Comparison of ENCODE assay signal across 26 cellular contexts in genomic region chr13:96860829-96861228, GRCh38.
"Had no signal": no experiment of that assay in that cellular context is flagged by ENCODE, and none has a peak within 500 bp of the region (broad histone marks: within the 10 kb centered on the region; RNA-seq: fewer than 3 reads in every experiment).

No MANE protein-coding gene starts in this region.

- ATAC-seq: effector memory CD8-positive, alpha-beta T cell; esophagus mucosa; gastrocnemius medialis; heart right ventricle; left cardiac atrium; left lung; left ventricle myocardium superior; lower lobe of right lung; mucosa of descending colon; naive thymus-derived CD8-positive, alpha-beta T cell had no signal

- H3K4me3 ChIP-seq: colonic mucosa, esophagus squamous epithelium, gastrocnemius medialis, heart right ventricle, left lung, lower lobe of right lung, mucosa of descending colon had no signal

- H3K9me3 ChIP-seq: colonic mucosa, gastrocnemius medialis, left lung, mucosa of descending colon had no signal

- H3K27ac ChIP-seq: colonic mucosa, esophagus squamous epithelium, gastrocnemius medialis, heart right ventricle, left lung, lower lobe of right lung had no signal

- FAIRE-seq: endometrium, endothelial cell of umbilical vein, islet of Langerhans, keratinocyte had no signal

- DNase-seq: colonic mucosa; cortex of kidney; effector CD8-positive, alpha-beta T cell; effector memory CD8-positive, alpha-beta T cell; endodermal cell; esophagus squamous epithelium; foreskin fibroblast; foreskin melanocyte; gastrocnemius medialis; glutamatergic neuron; head of caudate nucleus; heart right ventricle; hippocampal formation; left cardiac atrium; left lung; left ventricle myocardium superior; lower lobe of right lung; mesenchymal stem cell; mucosa of descending colon; naive B cell; naive thymus-derived CD8-positive, alpha-beta T cell had no signal

- H3K4me1 ChIP-seq: colonic mucosa, esophagus squamous epithelium, gastrocnemius medialis, heart right ventricle, left lung, lower lobe of right lung had no signal

- H3K27me3 ChIP-seq: colonic mucosa, esophagus squamous epithelium, gastrocnemius medialis, heart right ventricle, left lung had no signal

- H3K36me3 ChIP-seq: colonic mucosa, esophagus squamous epithelium, gastrocnemius medialis, heart right ventricle, left lung, lower lobe of right lung had no signal
